8 cellular contexts compared by ENCODE assay signal in genomic region chr5:43019615-43020293, GRCh38. TPM values are rescaled to one million over a fixed set of nuclear protein-coding genes. Genes with fewer than 3 reads are reported as not detected.
A peak's percentile ranks its signal among the peaks of the same experiment; 100 is the strongest.
DNase-seq lines count a peak whose midpoint lies in the region; ATAC-seq, FAIRE-seq and TF ChIP-seq lines count a peak whose summit lies in the region.

No MANE protein-coding gene starts in this region.

- H3K9me3 ChIP-seq in keratinocyte (ENCODE audit: control insufficient read depth, low read depth, low read length): no peaks in the 10 kb centered on the region

- dilution Hi-C loops in keratinocyte (cut with MboI; ENCODE audit: extremely low pct_ligation_motif_present, low sequenced_read_pairs): no loop called here

- H3K4me1 ChIP-seq in keratinocyte (ENCODE audit: control insufficient read depth, extremely low read depth, insufficient read depth, low read length): peaks cover 6% of the 10 kb centered on the region

- DNase-seq in GM18507 (ENCODE audit: extremely low spot score, insufficient read length, low read depth): no peak
- peak; percentile 82 for DNase-seq in NCI-H1436 (lab: John Stamatoyannopoulos, UW)
- DNase-seq in T-helper 1 cell: peak; percentile 72 to 95 (median 80)
- DNase-seq in astrocyte of the hippocampus (ENCODE audit: low read depth, low spot score): peak; percentile 91
- no peak for DNase-seq in keratinocyte (ENCODE audit: low read depth, low spot score)
- DNase-seq in stimulated activated CD4-positive, alpha-beta T cell treated with anti-CD3 and anti-CD28 coated beads, Interleukin-1b, Interleukin-23, amount 100 ng/mL, for 48 hours: peak; percentile 86
- DNase-seq in occipital lobe (lab: John Stamatoyannopoulos, UW): no peak

- peak; percentile 31 to 62 (median 41) for TF ChIP-seq CTCF in keratinocyte (optimal IDR thresholded peaks at IDR 0.05 in 1 of 3, IDR thresholded peaks at IDR 0.05 in 1 of 3, conservative IDR thresholded peaks at IDR 0.05 in 1 of 3; ENCODE audit: extremely low read depth in 1 of 3, insufficient read depth in 2 of 3, low read length in 3 of 3)

- peak overlapping the region; percentile 81 for H3K4me2 ChIP-seq in keratinocyte (ENCODE audit: control insufficient read depth, extremely low read depth, insufficient read depth, low read depth, low read length)

- FAIRE-seq in GM18507 (lab: Jason Lieb, UNC) (peak; percentile 90), keratinocyte (lab: Jason Lieb, UNC) (no peak)

- no peaks in the 10 kb centered on the region for H3K36me3 ChIP-seq in keratinocyte (ENCODE audit: control insufficient read depth in 2 of 2, extremely low read depth in 1 of 2, insufficient read depth in 2 of 2, low read length in 2 of 2)

- H3K4me3 ChIP-seq in keratinocyte (ENCODE audit: control insufficient read depth in 2 of 3, extremely low read depth in 1 of 3, insufficient read depth in 2 of 3, low read depth in 1 of 3, low read length in 3 of 3): peak overlapping the region; percentile 9 to 65 (median 53)

- peak overlapping the region; percentile 77 for H2AFZ ChIP-seq in keratinocyte (ENCODE audit: control insufficient read depth, low read length)

- no peaks in the 10 kb centered on the region for H3K9me1 ChIP-seq in keratinocyte (ENCODE audit: control insufficient read depth, extremely low read depth, insufficient read depth, low read length)

- H3K27me3 ChIP-seq in keratinocyte (ENCODE audit: control insufficient read depth, extremely low read depth, insufficient read depth, low read length): no peaks in the 10 kb centered on the region

- no peaks in the 10 kb centered on the region for H3K79me2 ChIP-seq in keratinocyte (ENCODE audit: control insufficient read depth, insufficient read depth, low read length)

- H3K27ac ChIP-seq in keratinocyte (ENCODE audit: control insufficient read depth, insufficient read depth, low read length): no peak overlapping the region

- no peaks in the 10 kb centered on the region for H4K20me1 ChIP-seq in keratinocyte (ENCODE audit: control insufficient read depth, extremely low read depth, insufficient read depth, low read length)

- peak overlapping the region; percentile 16 for H3K9ac ChIP-seq in keratinocyte (ENCODE audit: control insufficient read depth, extremely low read depth, insufficient read depth, low read length)

- ATAC-seq in HG02840 (IDR thresholded peaks at IDR 0.05; ENCODE audit: low FRiP score, unreplicated experiment): peak; percentile 74

RNA-seq across cellular contexts. Expression of gene ANXA2R, which starts 20.4 kb away (rescaled TPM):
- 0.13 to 0.19 TPM (median 0.17 TPM) in 3 replicates for polyA plus RNA-seq in keratinocyte
- polyA plus RNA-seq in keratinocyte (2011; ENCODE audit: low read depth): 0.35 TPM
- 0.07 and 0.09 TPM in 2 replicates for polyA plus RNA-seq in keratinocyte (2011; cell fraction: cytosol; rRNA removed)
- 0.57 and 1.1 TPM in 2 replicates for polyA plus RNA-seq in keratinocyte (2011; cell fraction: nucleus; rRNA removed)
- polyA plus RNA-seq in keratinocyte (2012; ENCODE audit: low replicate concordance): 0.11 and 0.18 TPM in 2 replicates
- 0.43 to 2.7 TPM (median 2.7 TPM) in 3 replicates for polyA minus RNA-seq in keratinocyte
- not detected for polyA minus RNA-seq in keratinocyte (2011; cell fraction: cytosol; rRNA and poly(A)+ RNA removed)
- polyA minus RNA-seq in keratinocyte (2011; cell fraction: nucleus; rRNA and poly(A)+ RNA removed): 2.7 and 2.8 TPM in 2 replicates
- total RNA-seq in occipital lobe: 0.31 TPM

Comparison
In these comparisons a context has a peak if more than half of its experiments do, and no peak if none do; other contexts are left out.
1. DNase-seq: peak in NCI-H1436 (single experiment), T-helper 1 cell (5 of 5), astrocyte of the hippocampus (single experiment) and stimulated activated CD4-positive, alpha-beta T cell treated with anti-CD3 and anti-CD28 coated beads, Interleukin-1b, Interleukin-23, amount 100 ng/mL, for 48 hours (single experiment); none in GM18507 (single experiment), keratinocyte (single experiment) and occipital lobe (single experiment).